Comparison of ENCODE assay signal across 8 cellular contexts in genomic region chr12:123905319-123905925, GRCh38.
DNase-seq lines count a peak whose midpoint lies in the region; ATAC-seq and FAIRE-seq lines count a peak whose summit lies in the region.

No MANE protein-coding gene starts in this region.

- ATAC-seq in HG03378 (IDR thresholded peaks at IDR 0.05; ENCODE audit: unreplicated experiment) = no peak

- peak overlapping the region; percentile 1 for H2AFZ ChIP-seq in ACC112 (ENCODE audit: low read length, unreplicated experiment)

- DNase-seq in GM19239 (ENCODE audit: insufficient read length, low spot score) = peak; percentile 49
- peak; percentile 63 for DNase-seq in NCI-H69 (lab: John Stamatoyannopoulos, UW)
- DNase-seq in activated CD4-positive, alpha-beta T cell treated with anti-CD3 and anti-CD28 coated beads, Interleukin-2, amount 50 U/mL, for 48 hours = peak; percentile 58 to 73
- peak; percentile 81 for DNase-seq in dermis blood vessel endothelial cell
- DNase-seq in medulla oblongata (ENCODE audit: extremely low spot score) = peak; percentile 80
- DNase-seq in stimulated activated CD8-positive, alpha-beta memory T cell treated with anti-CD3 and anti-CD28 coated beads, Interleukin-15, amount 100 ng/mL, for 48 hours (ENCODE audit: low read depth in 2 of 2) = peak; percentile 21 to 31

- H3K27ac ChIP-seq in ACC112 (ENCODE audit: low read depth, low read length) = no peak overlapping the region

- FAIRE-seq in GM19239 (lab: Jason Lieb, UNC) = peak; percentile 87

- H3K36me3 ChIP-seq in ACC112 (ENCODE audit: insufficient read depth, low read length) = no peaks in the 10 kb centered on the region

- no peaks in the 10 kb centered on the region for H3K27me3 ChIP-seq in ACC112 (ENCODE audit: insufficient read depth, low read length)

- peaks cover 7% of the 10 kb centered on the region for H3K4me1 ChIP-seq in ACC112 (ENCODE audit: control insufficient read depth, insufficient read depth, low read length, unreplicated experiment)

- H3K79me2 ChIP-seq in ACC112 (ENCODE audit: control insufficient read depth, insufficient read depth, low read length, unreplicated experiment) = no peaks in the 10 kb centered on the region

- no peak overlapping the region for H3K4me3 ChIP-seq in ACC112 (ENCODE audit: low read depth, low read length)

Comparison
In these comparisons a context has a peak if more than half of its experiments do, and no peak if none do; other contexts are left out.
1. DNase-seq: peak in every context shown above with its lines; median percentile 81 in dermis blood vessel endothelial cell; 80 in medulla oblongata; 66 in activated CD4-positive, alpha-beta T cell treated with anti-CD3 and anti-CD28 coated beads, Interleukin-2, amount 50 U/mL, for 48 hours; 63 in NCI-H69; 49 in GM19239; 26 in stimulated activated CD8-positive, alpha-beta memory T cell treated with anti-CD3 and anti-CD28 coated beads, Interleukin-15, amount 100 ng/mL, for 48 hours.